In the genomic region with DNA sequence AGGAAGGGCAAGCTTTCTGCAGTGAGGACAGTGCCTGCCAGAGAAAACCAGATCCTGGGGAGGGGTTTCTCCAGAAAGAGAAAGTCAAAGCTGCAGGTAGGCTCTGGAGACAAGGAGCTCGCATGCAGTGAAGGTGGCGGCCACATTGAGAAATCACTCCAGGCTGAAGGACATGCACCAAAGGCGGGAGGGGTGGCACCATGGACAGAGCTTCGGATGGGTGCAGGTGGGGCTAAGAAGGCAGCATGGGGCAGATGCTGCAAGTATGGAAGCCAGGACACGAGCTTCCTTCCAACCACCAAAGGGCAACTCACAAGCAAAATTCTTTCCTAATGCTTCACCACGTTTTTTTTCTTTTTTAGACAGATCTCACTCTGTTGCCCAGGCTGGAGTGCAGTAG, we compare ENCODE assay signal across 1 cellular context.
TF ChIP-seq lines count a peak whose summit lies in the region.

No MANE protein-coding gene starts in this region.

TF ChIP-seq in A549, 52 proteins besides CTCF, POLR2A, EP300 and RAD21:
- TF ChIP-seq, protein P1, sequence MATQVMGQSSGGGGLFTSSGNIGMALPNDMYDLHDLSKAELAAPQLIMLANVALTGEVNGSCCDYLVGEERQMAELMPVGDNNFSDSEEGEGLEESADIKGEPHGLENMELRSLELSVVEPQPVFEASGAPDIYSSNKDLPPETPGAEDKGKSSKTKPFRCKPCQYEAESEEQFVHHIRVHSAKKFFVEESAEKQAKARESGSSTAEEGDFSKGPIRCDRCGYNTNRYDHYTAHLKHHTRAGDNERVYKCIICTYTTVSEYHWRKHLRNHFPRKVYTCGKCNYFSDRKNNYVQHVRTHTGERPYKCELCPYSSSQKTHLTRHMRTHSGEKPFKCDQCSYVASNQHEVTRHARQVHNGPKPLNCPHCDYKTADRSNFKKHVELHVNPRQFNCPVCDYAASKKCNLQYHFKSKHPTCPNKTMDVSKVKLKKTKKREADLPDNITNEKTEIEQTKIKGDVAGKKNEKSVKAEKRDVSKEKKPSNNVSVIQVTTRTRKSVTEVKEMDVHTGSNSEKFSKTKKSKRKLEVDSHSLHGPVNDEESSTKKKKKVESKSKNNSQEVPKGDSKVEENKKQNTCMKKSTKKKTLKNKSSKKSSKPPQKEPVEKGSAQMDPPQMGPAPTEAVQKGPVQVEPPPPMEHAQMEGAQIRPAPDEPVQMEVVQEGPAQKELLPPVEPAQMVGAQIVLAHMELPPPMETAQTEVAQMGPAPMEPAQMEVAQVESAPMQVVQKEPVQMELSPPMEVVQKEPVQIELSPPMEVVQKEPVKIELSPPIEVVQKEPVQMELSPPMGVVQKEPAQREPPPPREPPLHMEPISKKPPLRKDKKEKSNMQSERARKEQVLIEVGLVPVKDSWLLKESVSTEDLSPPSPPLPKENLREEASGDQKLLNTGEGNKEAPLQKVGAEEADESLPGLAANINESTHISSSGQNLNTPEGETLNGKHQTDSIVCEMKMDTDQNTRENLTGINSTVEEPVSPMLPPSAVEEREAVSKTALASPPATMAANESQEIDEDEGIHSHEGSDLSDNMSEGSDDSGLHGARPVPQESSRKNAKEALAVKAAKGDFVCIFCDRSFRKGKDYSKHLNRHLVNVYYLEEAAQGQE (IDR thresholded peaks at IDR 0.05), result peak; percentile 37; the same call in 1 of the 2 replicates
- TF ChIP-seq EHMT2 (IDR thresholded peaks at IDR 0.05; ENCODE audit: low read depth) (no peak), NFE2L2 (conservative IDR thresholded peaks at IDR 0.05; ENCODE audit: low read length) (no peak), MAX (IDR thresholded peaks at IDR 0.05) (no peak)
TF ChIP-seq in A549: peak in this region for 1.
